In genomic region chr1:156083800-156084790, GRCh38 we compare ENCODE assay signal across 9 cellular contexts. TPM values are rescaled to one million over a fixed set of nuclear protein-coding genes. Genes with fewer than 3 reads are reported as not detected.
DNase-seq lines count a peak whose midpoint lies in the region; ATAC-seq, FAIRE-seq and TF ChIP-seq lines count a peak whose summit lies in the region.
"Had no signal": no experiment of that assay in that cellular context is flagged by ENCODE, and none has a peak within 500 bp of the region (broad histone marks: within the 10 kb centered on the region; RNA-seq: fewer than 3 reads in every experiment).

No MANE protein-coding gene starts in this region.

- intact Hi-C loops in K562 (cut with micrococcal nuclease): loop anchor here (10.0 kb wide), 1 partner anchor 281 kb away; the partner anchor contains the start of gene RHBG

- no peak for TF ChIP-seq POLR2A in K562 (conservative IDR thresholded peaks at IDR 0.05)

- H4K20me1 ChIP-seq in KMS-11 (ENCODE audit: insufficient read depth): no peaks in the 10 kb centered on the region
- H4K20me1 ChIP-seq in K562 (replicated peaks; ENCODE audit: control insufficient read depth, insufficient read depth, low read length): no peaks in the 10 kb centered on the region

- H3K27me3 ChIP-seq in KMS-11 (ENCODE audit: insufficient read depth, low read depth) (peaks cover 20% of the 10 kb centered on the region), K562 (ENCODE audit: control insufficient read depth in 2 of 2, insufficient read depth in 2 of 2, low read length in 2 of 2) (no peaks in the 10 kb centered on the region)
- H3K27me3 ChIP-seq: adrenal gland had no signal

- H3K27me3 Mint-ChIP-seq in nephron progenitor cell (ENCODE audit: low read depth, poor library complexity): peaks cover 3% of the 10 kb centered on the region

- CTCF ChIA-PET in K562 (lab: Yijun Ruan, JAX; ENCODE audit: low intra/inter-chr PET ratio): no interaction called here

- H3K27ac ChIP-seq in KMS-11 (no peak overlapping the region), K562 (ENCODE audit: extremely low read depth, low read depth, low read length) (no peak overlapping the region)
- H3K27ac ChIP-seq: adrenal gland had no signal

- no peaks in the 10 kb centered on the region for H3K9me3 Mint-ChIP-seq in nephron progenitor cell

- no peak overlapping the region for H2AFZ ChIP-seq in KMS-11 (ENCODE audit: low read depth)
- no peak overlapping the region for H2AFZ ChIP-seq in K562 (ENCODE audit: low read depth, low read length)

- H3K36me3 Mint-ChIP-seq in nephron progenitor cell (ENCODE audit: low read depth): peaks cover 15% of the 10 kb centered on the region

- H3K9ac ChIP-seq in KMS-11 (no peak overlapping the region), K562 (ENCODE audit: insufficient read depth in 1 of 2, low read depth in 2 of 2, low read length in 2 of 2) (no peak overlapping the region; a peak in 1 of 4 replicates)

- FAIRE-seq in D721Med (lab: Jason Lieb, UNC) (peak; percentile 6), K562 (lab: Jason Lieb, UNC) (peak; percentile 37)

- H3K4me1 ChIP-seq in KMS-11 (ENCODE audit: low read depth, poor library complexity, severe bottlenecking): peaks cover 31% of the 10 kb centered on the region
- H3K4me1 ChIP-seq in K562 (replicated peaks in 1 of 2; ENCODE audit: control insufficient read depth in 2 of 2, insufficient read depth in 2 of 2, low read length in 2 of 2): peaks cover 13 to 30% of the 10 kb centered on the region in 2 experiments

- peak overlapping the region; percentile 100 for H3K4me3 Mint-ChIP-seq in nephron progenitor cell

- peak overlapping the region; percentile 98 for H3K27ac Mint-ChIP-seq in nephron progenitor cell

- POLR2A ChIA-PET in K562 (lab: Yijun Ruan, JAX): interaction anchor here (0.8 to 0.9 kb wide), 2 partner anchors 8 to 23 kb away, joined by 3 to 4 read pairs; no protein-coding TSS in a partner anchor

- H3K36me3 ChIP-seq in KMS-11 (ENCODE audit: insufficient read depth) (no peaks in the 10 kb centered on the region), K562 (ENCODE audit: control insufficient read depth, insufficient read depth, low read length) (no peaks in the 10 kb centered on the region)
- H3K36me3 ChIP-seq: adrenal gland had no signal

- 40% methylated on average over 7 of the region's 7 CpGs for WGBS in K562 (ENCODE audit: insufficient coverage, low coverage, missing lambda C conversion rate)

- TSS peak; percentile 72 for BruUV-seq in K562 (replicated peaks; lab: Mats Ljungman, UMichigan)

- no peak for TF ChIP-seq RAD21 in K562 (CRISPR knock-in tag; conservative IDR thresholded peaks at IDR 0.05 in 1 of 2, IDR thresholded peaks at IDR 0.05 in 1 of 2)

- H3K4me2 ChIP-seq in KMS-11 (0 out of 2 replicates have a peak overlapping the region, but pooled peaks have one; percentile 98), K562 (ENCODE audit: insufficient read depth, low read length) (no peak overlapping the region)

- H3K4me3 ChIP-seq in KMS-11 (IDR thresholded peaks at IDR 0.05; ENCODE audit: insufficient read depth, low read depth, low read length) (no peak overlapping the region), K562 (no peak overlapping the region)

- no peak for TF ChIP-seq EP300 in K562 (IDR thresholded peaks at IDR 0.05; ENCODE audit: low read length)

- TF ChIP-seq CTCF in D721Med (IDR thresholded peaks at IDR 0.05; ENCODE audit: insufficient read depth, missing control alignments) (no peak), KMS-11 (conservative IDR thresholded peaks at IDR 0.05; ENCODE audit: low read depth, low read length) (no peak), K562 (IDR thresholded peaks at IDR 0.05 in 2 of 3, conservative IDR thresholded peaks at IDR 0.05 in 1 of 3; ENCODE audit: insufficient read depth in 2 of 3, low read depth in 1 of 3, low read length in 3 of 3) (no peak), nephron progenitor cell (IDR thresholded peaks at IDR 0.05) (no peak)

- ATAC-seq in K562: no peak
- no peak for ATAC-seq in activated CD4-positive, CD25-positive, alpha-beta regulatory T cell treated with anti-CD3 and anti-CD28 coated beads, Interleukin-2, amount 50 U/mL, for 24 hours

- no peak for DNase-seq in D721Med (ENCODE audit: insufficient read length, low spot score)
- no peak for DNase-seq in K562 (ENCODE audit: extremely low read depth in 1 of 4, low spot score in 3 of 4)
- no peak for DNase-seq in nephron progenitor cell
- DNase-seq in pons (ENCODE audit: low spot score): no peak
- no peak for DNase-seq in NCI-H128 (lab: John Stamatoyannopoulos, UW; ENCODE audit: unreplicated experiment)
- DNase-seq: adrenal gland, NCI-H2171 had no signal

- in situ Hi-C loops in K562 (cut with MboI): no loop called here

- no peaks in the 10 kb centered on the region for H3K9me3 ChIP-seq in K562 (replicated peaks; ENCODE audit: control insufficient read depth, insufficient read depth, low read depth, low read length)
- H3K9me3 ChIP-seq: adrenal gland had no signal

- no peaks in the 10 kb centered on the region for H3K9me1 ChIP-seq in K562 (ENCODE audit: control insufficient read depth, insufficient read depth, low read length)

- peaks cover 60% of the 10 kb centered on the region for H3K4me1 Mint-ChIP-seq in nephron progenitor cell

- no peaks in the 10 kb centered on the region for H3K79me2 ChIP-seq in KMS-11 (ENCODE audit: insufficient read depth, low read depth)
- H3K79me2 ChIP-seq in K562 (ENCODE audit: control insufficient read depth, insufficient read depth, low read length): peaks cover 15% of the 10 kb centered on the region

RNA-seq across cellular contexts. Expression of gene MEX3A, which starts 1.8 kb away (rescaled TPM):
- 4.5 and 10.4 TPM in 2 replicates for total RNA-seq in K562 (2011; cell fraction: chromatin; rRNA removed; ENCODE audit: low replicate concordance)
- total RNA-seq in K562 (2011; cell fraction: nucleolus; rRNA removed): 5.4 and 5.8 TPM in 2 replicates
- total RNA-seq in K562 (2011; cell fraction: nucleoplasm; rRNA removed): 5.7 and 7.9 TPM in 2 replicates
- total RNA-seq in K562 (2014; rRNA removed) (7.3 and 8.0 TPM in 2 replicates), K562 (2014; rRNA removed; fragmentation: Illumina TruSeq; extraction: Trizol) (4.2 and 4.4 TPM in 2 replicates), K562 (2015; rRNA removed; fragmentation: Illumina TruSeq; extraction: Trizol) (4.7 and 5.1 TPM in 2 replicates), K562 (2021) (13.7 and 14.5 TPM in 2 replicates)
- polyA plus RNA-seq in K562 (2011; rRNA removed) (5.2 and 9.0 TPM in 2 replicates), K562 (2014; fragmentation: Illumina TruSeq; extraction: Trizol) (9.2 and 10.1 TPM in 2 replicates), K562 (2014; fragmentation: Nextera tagmentation; extraction: Ambion mirVana) (under 1 TPM; 0.36 to 0.37 TPM), K562 (2014; rRNA removed) (8.7 and 11.0 TPM in 2 replicates)
- 11.1 and 12.3 TPM in 2 replicates for polyA plus RNA-seq in K562 (2011; cell fraction: cytosol; rRNA removed)
- 14.4 and 17.6 TPM in 2 replicates for polyA plus RNA-seq in K562 (2011; cell fraction: nucleus; rRNA removed)
- polyA plus RNA-seq in K562 (2012): 3.8 and 8.5 TPM in 2 replicates
- polyA minus RNA-seq in K562 (2011; rRNA and poly(A)+ RNA removed): 5.8 and 6.9 TPM in 2 replicates
- polyA minus RNA-seq in K562 (2011; cell fraction: cytosol; rRNA and poly(A)+ RNA removed): 10.8 and 15.0 TPM in 2 replicates
- polyA minus RNA-seq in K562 (2011; cell fraction: nucleus; rRNA and poly(A)+ RNA removed): 2.6 and 5.0 TPM in 2 replicates

RNA-seq across cellular contexts. Expression of gene RAB25, which starts 23.1 kb away (rescaled TPM):
- not detected in 2 replicates for total RNA-seq in K562 (2011; cell fraction: chromatin; rRNA removed; ENCODE audit: low replicate concordance)
- not detected in 2 replicates for total RNA-seq in K562 (2011; cell fraction: nucleolus; rRNA removed)
- not detected in 2 replicates for total RNA-seq in K562 (2011; cell fraction: nucleoplasm; rRNA removed)
- not detected in 2 replicates for total RNA-seq in K562 (2014; rRNA removed)
- not detected in 2 replicates for total RNA-seq in K562 (2014; rRNA removed; fragmentation: Illumina TruSeq; extraction: Trizol)
- total RNA-seq in K562 (2015; rRNA removed; fragmentation: Illumina TruSeq; extraction: Trizol): not detected in 2 replicates
- 0.27 and 0.49 TPM in 2 replicates for total RNA-seq in K562 (2021)
- 0.10 and 0.68 TPM in 2 replicates for polyA plus RNA-seq in K562 (2011; rRNA removed)
- polyA plus RNA-seq in K562 (2011; cell fraction: cytosol; rRNA removed): 0.30 and 0.37 TPM in 2 replicates
- polyA plus RNA-seq in K562 (2011; cell fraction: nucleus; rRNA removed): 0.24 TPM in 1 of 2 replicates, not detected in the other
- polyA plus RNA-seq in K562 (2012): 0.18 and 0.36 TPM in 2 replicates
- polyA plus RNA-seq in K562 (2014; fragmentation: Illumina TruSeq; extraction: Trizol): not detected in 2 replicates
- under 1 TPM in 1 of 2 experiments, not detected in 1; 0.13 TPM for polyA plus RNA-seq in K562 (2014; fragmentation: Nextera tagmentation; extraction: Ambion mirVana)
- polyA plus RNA-seq in K562 (2014; rRNA removed): 0.45 TPM in 1 of 2 replicates, not detected in the other
- 0.75 TPM in 1 of 2 replicates, not detected in the other for polyA minus RNA-seq in K562 (2011; rRNA and poly(A)+ RNA removed)
- not detected in 2 replicates for polyA minus RNA-seq in K562 (2011; cell fraction: cytosol; rRNA and poly(A)+ RNA removed)
- not detected in 2 replicates for polyA minus RNA-seq in K562 (2011; cell fraction: nucleus; rRNA and poly(A)+ RNA removed)

RNA-seq across cellular contexts. Expression of gene LAMTOR2, which starts 29.5 kb away (rescaled TPM):
- 9.0 and 18.3 TPM in 2 replicates for total RNA-seq in K562 (2011; cell fraction: chromatin; rRNA removed; ENCODE audit: low replicate concordance)
- 19.3 and 22.5 TPM in 2 replicates for total RNA-seq in K562 (2011; cell fraction: nucleolus; rRNA removed)
- total RNA-seq in K562 (2011; cell fraction: nucleoplasm; rRNA removed): 16.0 and 16.2 TPM in 2 replicates
- total RNA-seq in K562 (2014; rRNA removed): 92.7 and 98.7 TPM in 2 replicates
- 28.6 and 43.2 TPM in 2 replicates for total RNA-seq in K562 (2014; rRNA removed; fragmentation: Illumina TruSeq; extraction: Trizol)
- 69.3 and 74.6 TPM in 2 replicates for total RNA-seq in K562 (2015; rRNA removed; fragmentation: Illumina TruSeq; extraction: Trizol)
- total RNA-seq in K562 (2021): 59.2 and 66.6 TPM in 2 replicates
- 39.0 and 62.8 TPM in 2 replicates for polyA plus RNA-seq in K562 (2011; rRNA removed)
- polyA plus RNA-seq in K562 (2011; cell fraction: cytosol; rRNA removed): 100 and 125 TPM in 2 replicates
- polyA plus RNA-seq in K562 (2011; cell fraction: nucleus; rRNA removed): 37.5 and 38.3 TPM in 2 replicates
- polyA plus RNA-seq in K562 (2012): 84.9 and 94.8 TPM in 2 replicates
- 64.0 and 81.6 TPM in 2 replicates for polyA plus RNA-seq in K562 (2014; fragmentation: Illumina TruSeq; extraction: Trizol)
- 100 to 1,000 TPM; 157 to 161 TPM for polyA plus RNA-seq in K562 (2014; fragmentation: Nextera tagmentation; extraction: Ambion mirVana)
- polyA plus RNA-seq in K562 (2014; rRNA removed): 88.8 and 91.0 TPM in 2 replicates
- 19.4 and 21.7 TPM in 2 replicates for polyA minus RNA-seq in K562 (2011; rRNA and poly(A)+ RNA removed)
- polyA minus RNA-seq in K562 (2011; cell fraction: cytosol; rRNA and poly(A)+ RNA removed): 15.4 and 23.8 TPM in 2 replicates
- polyA minus RNA-seq in K562 (2011; cell fraction: nucleus; rRNA and poly(A)+ RNA removed): 9.3 and 18.7 TPM in 2 replicates

RNA-seq across cellular contexts. Expression of gene LMNA, which starts 30.4 kb away (rescaled TPM):
- 84.8 and 209 TPM in 2 replicates for total RNA-seq in K562 (2011; cell fraction: chromatin; rRNA removed; ENCODE audit: low replicate concordance)
- 154 and 172 TPM in 2 replicates for total RNA-seq in K562 (2011; cell fraction: nucleolus; rRNA removed)
- 95.4 and 117 TPM in 2 replicates for total RNA-seq in K562 (2011; cell fraction: nucleoplasm; rRNA removed)
- total RNA-seq in K562 (2014; rRNA removed) (250 and 267 TPM in 2 replicates), K562 (2014; rRNA removed; fragmentation: Illumina TruSeq; extraction: Trizol) (41.3 and 44.0 TPM in 2 replicates), K562 (2015; rRNA removed; fragmentation: Illumina TruSeq; extraction: Trizol) (89.1 and 97.7 TPM in 2 replicates), K562 (2021) (347 and 354 TPM in 2 replicates)
- polyA plus RNA-seq in K562 (2011; rRNA removed) (88.2 and 129 TPM in 2 replicates), K562 (2014; fragmentation: Illumina TruSeq; extraction: Trizol) (77.1 and 104 TPM in 2 replicates), K562 (2014; fragmentation: Nextera tagmentation; extraction: Ambion mirVana) (1 to 10 TPM in 1 of 2 experiments, under 1 TPM in 1; 1.00 to 4.5 TPM), K562 (2014; rRNA removed) (123 and 166 TPM in 2 replicates)
- 116 and 274 TPM in 2 replicates for polyA plus RNA-seq in K562 (2011; cell fraction: cytosol; rRNA removed)
- polyA plus RNA-seq in K562 (2011; cell fraction: nucleus; rRNA removed): 154 and 164 TPM in 2 replicates
- polyA plus RNA-seq in K562 (2012): 193 TPM in 2 replicates
- 104 and 109 TPM in 2 replicates for polyA minus RNA-seq in K562 (2011; rRNA and poly(A)+ RNA removed)
- polyA minus RNA-seq in K562 (2011; cell fraction: cytosol; rRNA and poly(A)+ RNA removed): 151 and 176 TPM in 2 replicates
- 47.4 and 69.6 TPM in 2 replicates for polyA minus RNA-seq in K562 (2011; cell fraction: nucleus; rRNA and poly(A)+ RNA removed)

RNA-seq across cellular contexts. Expression of gene UBQLN4, which starts 30.5 kb away (rescaled TPM):
- total RNA-seq in K562 (2011; cell fraction: chromatin; rRNA removed; ENCODE audit: low replicate concordance): 61.1 and 123 TPM in 2 replicates
- 50.0 and 64.5 TPM in 2 replicates for total RNA-seq in K562 (2011; cell fraction: nucleolus; rRNA removed)
- total RNA-seq in K562 (2011; cell fraction: nucleoplasm; rRNA removed): 60.2 and 75.3 TPM in 2 replicates
- total RNA-seq in K562 (2014; rRNA removed) (35.1 and 38.1 TPM in 2 replicates), K562 (2014; rRNA removed; fragmentation: Illumina TruSeq; extraction: Trizol) (28.9 TPM in 2 replicates), K562 (2015; rRNA removed; fragmentation: Illumina TruSeq; extraction: Trizol) (35.8 and 37.0 TPM in 2 replicates), K562 (2021) (59.0 and 61.3 TPM in 2 replicates)
- polyA plus RNA-seq in K562 (2011; rRNA removed) (65.5 and 66.5 TPM in 2 replicates), K562 (2014; fragmentation: Illumina TruSeq; extraction: Trizol) (60.1 and 60.6 TPM in 2 replicates), K562 (2014; fragmentation: Nextera tagmentation; extraction: Ambion mirVana) (10 to 100 TPM; 13.5 to 31.2 TPM), K562 (2014; rRNA removed) (55.2 and 57.7 TPM in 2 replicates)
- 70.3 and 86.6 TPM in 2 replicates for polyA plus RNA-seq in K562 (2011; cell fraction: cytosol; rRNA removed)
- 113 and 152 TPM in 2 replicates for polyA plus RNA-seq in K562 (2011; cell fraction: nucleus; rRNA removed)
- 42.0 and 54.4 TPM in 2 replicates for polyA plus RNA-seq in K562 (2012)
- polyA minus RNA-seq in K562 (2011; rRNA and poly(A)+ RNA removed): 46.3 and 64.9 TPM in 2 replicates
- polyA minus RNA-seq in K562 (2011; cell fraction: cytosol; rRNA and poly(A)+ RNA removed): 42.7 and 42.8 TPM in 2 replicates
- 24.6 and 31.0 TPM in 2 replicates for polyA minus RNA-seq in K562 (2011; cell fraction: nucleus; rRNA and poly(A)+ RNA removed)
